Comparison of ENCODE assay signal across 8 cellular contexts in the genomic region with DNA sequence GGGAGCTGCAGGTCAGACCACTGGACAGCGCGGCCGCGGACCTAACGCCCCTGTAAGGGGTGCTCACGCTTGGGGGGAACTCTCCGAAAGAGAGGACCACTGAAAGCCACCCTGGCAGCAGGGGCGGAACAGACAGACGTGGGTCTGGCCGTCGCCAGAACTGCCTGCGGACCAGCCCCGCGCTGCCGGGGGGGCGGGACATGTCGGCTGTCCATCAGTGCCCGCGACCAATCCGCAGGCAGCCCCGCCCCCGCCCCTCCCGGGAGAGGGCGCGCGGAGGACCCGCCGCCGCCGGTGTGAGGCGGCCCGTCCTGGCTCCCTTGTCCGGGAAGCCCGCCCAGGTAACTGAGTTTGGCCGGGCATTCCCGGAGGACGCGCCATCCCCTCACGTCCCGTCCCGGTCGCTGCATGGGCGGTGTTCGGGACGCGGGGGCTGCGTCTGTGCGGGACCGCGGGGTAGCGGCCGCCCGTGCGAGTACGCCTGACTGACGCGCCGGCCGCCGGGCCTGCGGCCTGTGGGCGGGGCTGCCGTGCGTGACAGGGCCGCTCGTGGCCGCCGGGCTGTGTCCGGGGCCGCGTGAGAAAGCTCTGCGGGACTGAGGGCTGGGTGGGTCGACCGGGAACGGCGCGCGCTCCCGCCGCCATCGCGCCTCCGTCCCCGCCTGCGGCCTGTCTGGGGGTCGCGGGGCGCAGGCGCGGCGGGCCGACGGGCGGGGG. TPM values are rescaled to one million over a fixed set of nuclear protein-coding genes. Genes with fewer than 3 reads are reported as not detected.
A peak's percentile ranks its signal among the peaks of the same experiment; 100 is the strongest.
DNase-seq lines count a peak whose midpoint lies in the region; ATAC-seq and TF ChIP-seq lines count a peak whose summit lies in the region.

No MANE protein-coding gene starts in this region.

- peak overlapping the region; percentile 88 for H3K27ac Mint-ChIP-seq in activated CD4-positive, alpha-beta T cell treated with anti-CD3 and anti-CD28 coated beads, Interleukin-2, amount 10 ng/mL, durations not matched to agents 7 days and 5 days

- no peaks in the 10 kb centered on the region for H3K9me3 ChIP-seq in liver (ENCODE audit: control insufficient read depth in 4 of 4, low read length in 3 of 4)

- in situ Hi-C loops in GM18951 (cut with MboI; ENCODE audit: low sequenced_read_pairs, unreplicated experiment), result no loop called here

- H3K9ac ChIP-seq in liver (ENCODE audit: low read depth in 1 of 2, low read length in 2 of 2), result peak overlapping the region in 1 of 2 donors; percentile 32

- TF ChIP-seq RAD21 in liver (IDR thresholded peaks at IDR 0.05), result no peak

- peak; percentile 72 for TF ChIP-seq POLR2A in GM18951 (IDR thresholded peaks at IDR 0.05; ENCODE audit: extremely low read depth, insufficient read depth, insufficient read length)

- peak overlapping the region; percentile 50 for H3K4me3 ChIP-seq in AG09309 (ENCODE audit: control insufficient read depth, low read depth, low read length)
- peak overlapping the region; percentile 76 to 90 (median 78) for H3K4me3 ChIP-seq in liver (ENCODE audit: low read depth in 1 of 3, low read length in 3 of 3)

- H3K4me1 Mint-ChIP-seq in activated CD4-positive, alpha-beta T cell treated with anti-CD3 and anti-CD28 coated beads, Interleukin-2, amount 10 ng/mL, durations not matched to agents 7 days and 5 days, result peaks cover 58% of the 10 kb centered on the region

- H3K9me3 Mint-ChIP-seq in activated CD4-positive, alpha-beta T cell treated with anti-CD3 and anti-CD28 coated beads, Interleukin-2, amount 10 ng/mL, durations not matched to agents 7 days and 5 days, result no peaks in the 10 kb centered on the region

- CTCF ChIA-PET in activated CD4-positive, alpha-beta T cell treated with anti-CD3 and anti-CD28 coated beads, Interleukin-2, amount 10 ng/mL, durations not matched to agents 7 days and 5 days (lab: Charles Lee), result interaction anchor here (1.5 to 10.7 kb wide), 7 partner anchors 10 to 204 kb away, joined by 3 to 139 read pairs (median 20); a partner anchor contains a TSS

- H3K36me3 Mint-ChIP-seq in activated CD4-positive, alpha-beta T cell treated with anti-CD3 and anti-CD28 coated beads, Interleukin-2, amount 10 ng/mL, durations not matched to agents 7 days and 5 days (ENCODE audit: low read depth), result peaks cover 39% of the 10 kb centered on the region

- ATAC-seq in HG03159 (IDR thresholded peaks at IDR 0.05; ENCODE audit: unreplicated experiment), result peak; percentile 47

- H3K27me3 ChIP-seq in liver (ENCODE audit: control insufficient read depth in 4 of 4, insufficient read depth in 4 of 4, low read length in 3 of 4), result no peaks in the 10 kb centered on the region

- peaks cover 0 to 23% (median 13%) of the 10 kb centered on the region in 4 donors for H3K4me1 ChIP-seq in liver (ENCODE audit: control insufficient read depth in 4 of 4, insufficient read depth in 4 of 4, low read length in 3 of 4)

- no peaks in the 10 kb centered on the region for H3K36me3 ChIP-seq in liver (ENCODE audit: control insufficient read depth in 4 of 4, insufficient read depth in 3 of 4, low read depth in 1 of 4, low read length in 3 of 4)

- H3K4me3 Mint-ChIP-seq in activated CD4-positive, alpha-beta T cell treated with anti-CD3 and anti-CD28 coated beads, Interleukin-2, amount 10 ng/mL, durations not matched to agents 7 days and 5 days, result peak overlapping the region; percentile 81

- H3K27ac ChIP-seq in liver (ENCODE audit: low read depth in 1 of 2, low read length in 2 of 2), result peak overlapping the region; percentile 87 to 92

- WGBS in liver, result 1% methylated on average over 94 of the region's 94 CpGs

- TF ChIP-seq CTCF in AG09309 (IDR thresholded peaks at IDR 0.05; ENCODE audit: control insufficient read depth, insufficient read depth, low read depth, low read length, missing control alignments) (no peak), liver (IDR thresholded peaks at IDR 0.05; ENCODE audit: low read depth, low read length, missing input control) (no peak)

- POLR2A ChIA-PET in activated CD4-positive, alpha-beta T cell treated with anti-CD3 and anti-CD28 coated beads, Interleukin-2, amount 10 ng/mL, durations not matched to agents 7 days and 5 days (lab: Charles Lee), result interaction anchor here (0.5 kb wide), 1 partner anchor 20 kb away, joined by 3 read pairs; no protein-coding TSS in a partner anchor

- H3K27me3 Mint-ChIP-seq in activated CD4-positive, alpha-beta T cell treated with anti-CD3 and anti-CD28 coated beads, Interleukin-2, amount 10 ng/mL, durations not matched to agents 7 days and 5 days, result no peaks in the 10 kb centered on the region

- DNase-seq in AG09309 (ENCODE audit: low read depth) (peak; percentile 16), NCI-H460 (ENCODE audit: extremely low read depth, low read depth) (peak; percentile 74), dedifferentiated amniotic fluid mesenchymal stem cell (ENCODE audit: extremely low spot score) (peak; percentile 59)
- DNase-seq in activated CD4-positive, alpha-beta T cell treated with anti-CD3 and anti-CD28 coated beads, Interleukin-2, amount 10 ng/mL, durations not matched to agents 7 days and 5 days, result peak; percentile 85
- peak; percentile 84 to 85 for DNase-seq in stimulated activated CD4-positive, alpha-beta T cell treated with anti-CD3 and anti-CD28 coated beads, Interleukin-2, amount 100 ng/mL, for 48 hours

TF ChIP-seq in liver, 16 proteins besides CTCF, POLR2A, EP300 and RAD21:
- TF ChIP-seq GABPA (IDR thresholded peaks at IDR 0.05 in 1 of 2, conservative IDR thresholded peaks at IDR 0.05 in 1 of 2) (no peak), TAF1 (conservative IDR thresholded peaks at IDR 0.05) (no peak)

RNA-seq across cellular contexts. Expression of a gene that starts 0.5 kb away (rescaled TPM):
- 15.4 and 16.4 TPM in 2 replicates for total RNA-seq in NCI-H460 (2014; rRNA removed; shearing (Covaris generic))
- 77.9 and 122 TPM in 2 replicates for polyA plus RNA-seq in NCI-H460 (2014; cell fraction: nucleus; rRNA removed)
- 100 to 1,000 TPM; 395 to 443 TPM for total RNA-seq in activated CD4-positive, alpha-beta T cell treated with anti-CD3 and anti-CD28 coated beads, Interleukin-2, amount 10 ng/mL, durations not matched to agents 7 days and 5 days
- 10 to 100 TPM; 25.8 to 30.4 TPM for total RNA-seq in liver
- polyA plus RNA-seq in liver, result 1 to 10 TPM; 2.0 to 6.3 TPM

Comparison
In these comparisons a context has a peak if more than half of its experiments do, and no peak if none do; other contexts are left out.
1. Peak in every context shown above with its lines: DNase-seq, ATAC-seq, H3K4me3 ChIP-seq and H3K27ac ChIP-seq.
2. DNase-seq: peak in every context shown above with its lines; median percentile 85 in activated CD4-positive, alpha-beta T cell treated with anti-CD3 and anti-CD28 coated beads, Interleukin-2, amount 10 ng/mL, durations not matched to agents 7 days and 5 days; 84 in stimulated activated CD4-positive, alpha-beta T cell treated with anti-CD3 and anti-CD28 coated beads, Interleukin-2, amount 100 ng/mL, for 48 hours; 74 in NCI-H460; 59 in dedifferentiated amniotic fluid mesenchymal stem cell; 16 in AG09309.
3. RNA of a gene that starts 0.5 kb away (total RNA-seq): 395 to 443 TPM in activated CD4-positive, alpha-beta T cell treated with anti-CD3 and anti-CD28 coated beads, Interleukin-2, amount 10 ng/mL, durations not matched to agents 7 days and 5 days; 25.8 to 30.4 TPM in liver and 15.4 to 16.4 TPM in NCI-H460; every median in the first group is over 10 times any median in the second.